8 cellular contexts compared by ENCODE assay signal in genomic region chr4:182449186-182449880, GRCh38.
DNase-seq lines count a peak whose midpoint lies in the region; ATAC-seq and TF ChIP-seq lines count a peak whose summit lies in the region.

No MANE protein-coding gene starts in this region.

- no peaks in the 10 kb centered on the region for H3K27me3 ChIP-seq in ovary

- intact Hi-C loops in ovary (cut with DNase I): no loop called here

- WGBS in ovary, 3 donors: 1% methylated on average over 27 to 34 of the region's 34 CpGs

- DNase-seq in AG08395 (ENCODE audit: low spot score) (peak; percentile 35), fibroblast of pulmonary artery (ENCODE audit: low read depth) (peak; percentile 47), ovary (no peak)
- no peak for DNase-seq in stimulated activated naive CD4-positive, alpha-beta T cell treated with Interleukin-2 at 50 U/mL for 16 hours (lab: John Stamatoyannopoulos, UW)

- TF ChIP-seq CTCF in fibroblast of pulmonary artery (IDR thresholded peaks at IDR 0.05; ENCODE audit: low read length, missing control alignments) (no peak), ovary (IDR thresholded peaks at IDR 0.05) (no peak)

- peaks cover 1% of the 10 kb centered on the region for H3K4me1 ChIP-seq in ovary (ENCODE audit: insufficient read depth)

- peak overlapping the region; percentile 61 for H3K4me3 ChIP-seq in fibroblast of pulmonary artery (replicated peaks; ENCODE audit: low read depth, low read length)
- peak overlapping the region; percentile 62 for H3K4me3 ChIP-seq in ovary

- ATAC-seq in GM21390 (IDR thresholded peaks at IDR 0.05; ENCODE audit: unreplicated experiment) (peak; percentile 2), SK-N-SH treated with all-trans-retinoic acid at 6 μM for 48 hours (peak; percentile 33), GM19455 (IDR thresholded peaks at IDR 0.05; ENCODE audit: unreplicated experiment) (no peak), GM19452 (IDR thresholded peaks at IDR 0.05; ENCODE audit: unreplicated experiment) (no peak)

- TF ChIP-seq POLR2A in ovary (IDR thresholded peaks at IDR 0.05): no peak

- no peaks in the 10 kb centered on the region for H3K36me3 ChIP-seq in ovary

- H3K27ac ChIP-seq in ovary: peak overlapping the region; percentile 74 to 87

- H3K9me3 ChIP-seq in ovary: no peaks in the 10 kb centered on the region

- TF ChIP-seq EP300 in ovary (IDR thresholded peaks at IDR 0.05): no peak

TF ChIP-seq in SK-N-SH treated with all-trans-retinoic acid at 6 μM for 48 hours, 23 proteins besides CTCF, POLR2A, EP300 and RAD21:
- TF ChIP-seq ZFP30 (CRISPR knock-in tag; IDR thresholded peaks at IDR 0.05) (no peak), CREB5 (CRISPR knock-in tag; IDR thresholded peaks at IDR 0.05; ENCODE audit: low read depth) (no peak), ZNF8 (CRISPR knock-in tag; IDR thresholded peaks at IDR 0.05) (no peak), PPARA (CRISPR knock-in tag; IDR thresholded peaks at IDR 0.05; ENCODE audit: borderline replicate concordance) (no peak), TSHZ2 (CRISPR knock-in tag; IDR thresholded peaks at IDR 0.05) (no peak), ISL1 (CRISPR knock-in tag; IDR thresholded peaks at IDR 0.05) (no peak)

Comparison
In these comparisons a context has a peak if more than half of its experiments do, and no peak if none do; other contexts are left out.
1. DNase-seq: peak in AG08395 (single experiment) and fibroblast of pulmonary artery (single experiment); none in ovary (0 of 5) and stimulated activated naive CD4-positive, alpha-beta T cell treated with Interleukin-2 at 50 U/mL for 16 hours (single experiment).
2. ATAC-seq: peak in GM21390 (single experiment) and SK-N-SH treated with all-trans-retinoic acid at 6 μM for 48 hours (single experiment); none in GM19455 (single experiment) and GM19452 (single experiment).